Comparison of ENCODE assay signal across 1 cellular context in genomic region chr6:39508513-39508912, GRCh38.
TF ChIP-seq lines count a peak whose summit lies in the region.

No MANE protein-coding gene starts in this region.

TF ChIP-seq in GM23338, 12 proteins besides CTCF, POLR2A, EP300 and RAD21 (continued from another document):
- TF ChIP-seq JUNB (IDR thresholded peaks at IDR 0.05; ENCODE audit: unreplicated experiment) (no peak), POLR2AphosphoS5 (IDR thresholded peaks at IDR 0.05; ENCODE audit: low read depth) (no peak), ZNF114 (CRISPR knock-in tag; IDR thresholded peaks at IDR 0.05) (no peak), CREB1 (CRISPR knock-in tag; IDR thresholded peaks at IDR 0.05; ENCODE audit: low read depth) (no peak), NANOG (IDR thresholded peaks at IDR 0.05; ENCODE audit: borderline replicate concordance) (no peak), EZH2 (IDR thresholded peaks at IDR 0.05; ENCODE audit: low read depth, unreplicated experiment) (no peak), STAT1 (IDR thresholded peaks at IDR 0.05; ENCODE audit: unreplicated experiment) (no peak), ZNF331 (CRISPR knock-in tag; IDR thresholded peaks at IDR 0.05; ENCODE audit: low read depth) (no peak), REST (IDR thresholded peaks at IDR 0.05; ENCODE audit: unreplicated experiment) (no peak), ETS1 (IDR thresholded peaks at IDR 0.05) (no peak)
- TF ChIP-seq, protein P1, sequence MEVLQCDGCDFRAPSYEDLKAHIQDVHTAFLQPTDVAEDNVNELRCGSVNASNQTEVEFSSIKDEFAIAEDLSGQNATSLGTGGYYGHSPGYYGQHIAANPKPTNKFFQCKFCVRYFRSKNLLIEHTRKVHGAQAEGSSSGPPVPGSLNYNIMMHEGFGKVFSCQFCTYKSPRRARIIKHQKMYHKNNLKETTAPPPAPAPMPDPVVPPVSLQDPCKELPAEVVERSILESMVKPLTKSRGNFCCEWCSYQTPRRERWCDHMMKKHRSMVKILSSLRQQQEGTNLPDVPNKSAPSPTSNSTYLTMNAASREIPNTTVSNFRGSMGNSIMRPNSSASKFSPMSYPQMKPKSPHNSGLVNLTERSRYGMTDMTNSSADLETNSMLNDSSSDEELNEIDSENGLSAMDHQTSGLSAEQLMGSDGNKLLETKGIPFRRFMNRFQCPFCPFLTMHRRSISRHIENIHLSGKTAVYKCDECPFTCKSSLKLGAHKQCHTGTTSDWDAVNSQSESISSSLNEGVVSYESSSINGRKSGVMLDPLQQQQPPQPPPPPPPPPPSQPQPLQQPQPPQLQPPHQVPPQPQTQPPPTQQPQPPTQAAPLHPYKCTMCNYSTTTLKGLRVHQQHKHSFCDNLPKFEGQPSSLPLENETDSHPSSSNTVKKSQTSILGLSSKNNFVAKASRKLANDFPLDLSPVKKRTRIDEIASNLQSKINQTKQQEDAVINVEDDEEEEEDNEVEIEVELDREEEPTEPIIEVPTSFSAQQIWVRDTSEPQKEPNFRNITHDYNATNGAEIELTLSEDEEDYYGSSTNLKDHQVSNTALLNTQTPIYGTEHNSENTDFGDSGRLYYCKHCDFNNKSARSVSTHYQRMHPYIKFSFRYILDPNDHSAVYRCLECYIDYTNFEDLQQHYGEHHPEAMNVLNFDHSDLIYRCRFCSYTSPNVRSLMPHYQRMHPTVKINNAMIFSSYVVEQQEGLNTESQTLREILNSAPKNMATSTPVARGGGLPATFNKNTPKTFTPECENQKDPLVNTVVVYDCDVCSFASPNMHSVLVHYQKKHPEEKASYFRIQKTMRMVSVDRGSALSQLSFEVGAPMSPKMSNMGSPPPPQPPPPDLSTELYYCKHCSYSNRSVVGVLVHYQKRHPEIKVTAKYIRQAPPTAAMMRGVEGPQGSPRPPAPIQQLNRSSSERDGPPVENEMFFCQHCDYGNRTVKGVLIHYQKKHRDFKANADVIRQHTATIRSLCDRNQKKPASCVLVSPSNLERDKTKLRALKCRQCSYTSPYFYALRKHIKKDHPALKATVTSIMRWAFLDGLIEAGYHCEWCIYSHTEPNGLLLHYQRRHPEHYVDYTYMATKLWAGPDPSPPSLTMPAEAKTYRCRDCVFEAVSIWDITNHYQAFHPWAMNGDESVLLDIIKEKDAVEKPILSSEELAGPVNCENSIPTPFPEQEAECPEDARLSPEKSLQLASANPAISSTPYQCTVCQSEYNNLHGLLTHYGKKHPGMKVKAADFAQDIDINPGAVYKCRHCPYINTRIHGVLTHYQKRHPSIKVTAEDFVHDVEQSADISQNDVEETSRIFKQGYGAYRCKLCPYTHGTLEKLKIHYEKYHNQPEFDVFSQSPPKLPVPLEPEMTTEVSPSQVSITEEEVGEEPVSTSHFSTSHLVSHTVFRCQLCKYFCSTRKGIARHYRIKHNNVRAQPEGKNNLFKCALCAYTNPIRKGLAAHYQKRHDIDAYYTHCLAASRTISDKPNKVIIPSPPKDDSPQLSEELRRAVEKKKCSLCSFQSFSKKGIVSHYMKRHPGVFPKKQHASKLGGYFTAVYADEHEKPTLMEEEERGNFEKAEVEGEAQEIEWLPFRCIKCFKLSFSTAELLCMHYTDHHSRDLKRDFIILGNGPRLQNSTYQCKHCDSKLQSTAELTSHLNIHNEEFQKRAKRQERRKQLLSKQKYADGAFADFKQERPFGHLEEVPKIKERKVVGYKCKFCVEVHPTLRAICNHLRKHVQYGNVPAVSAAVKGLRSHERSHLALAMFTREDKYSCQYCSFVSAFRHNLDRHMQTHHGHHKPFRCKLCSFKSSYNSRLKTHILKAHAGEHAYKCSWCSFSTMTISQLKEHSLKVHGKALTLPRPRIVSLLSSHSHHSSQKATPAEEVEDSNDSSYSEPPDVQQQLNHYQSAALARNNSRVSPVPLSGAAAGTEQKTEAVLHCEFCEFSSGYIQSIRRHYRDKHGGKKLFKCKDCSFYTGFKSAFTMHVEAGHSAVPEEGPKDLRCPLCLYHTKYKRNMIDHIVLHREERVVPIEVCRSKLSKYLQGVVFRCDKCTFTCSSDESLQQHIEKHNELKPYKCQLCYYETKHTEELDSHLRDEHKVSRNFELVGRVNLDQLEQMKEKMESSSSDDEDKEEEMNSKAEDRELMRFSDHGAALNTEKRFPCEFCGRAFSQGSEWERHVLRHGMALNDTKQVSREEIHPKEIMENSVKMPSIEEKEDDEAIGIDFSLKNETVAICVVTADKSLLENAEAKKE (CRISPR knock-in tag; IDR thresholded peaks at IDR 0.05): no peak
